Comparison of ENCODE assay signal across 1 cellular context in genomic region chr1:156665539-156665938, GRCh38.
TF ChIP-seq lines count a peak whose summit lies in the region.

No MANE protein-coding gene starts in this region.

TF ChIP-seq in GM12878, 131 proteins besides CTCF, POLR2A, EP300 and RAD21:
- TF ChIP-seq ZNF217 (IDR thresholded peaks at IDR 0.05) (no peak), PBX3 (IDR thresholded peaks at IDR 0.05; ENCODE audit: insufficient replicate concordance, low read depth, low read length) (no peak), YBX1 (IDR thresholded peaks at IDR 0.05) (no peak), TARDBP (IDR thresholded peaks at IDR 0.05; ENCODE audit: borderline replicate concordance) (no peak), SKIL (IDR thresholded peaks at IDR 0.05; ENCODE audit: low read depth, poor library complexity, severe bottlenecking) (no peak), E2F8 (IDR thresholded peaks at IDR 0.05; ENCODE audit: low read depth, partially characterized antibody) (no peak), HDAC6 (IDR thresholded peaks at IDR 0.05; ENCODE audit: unreplicated experiment) (no peak), IKZF1 (conservative IDR thresholded peaks at IDR 0.05) (no peak), MXI1 (IDR thresholded peaks at IDR 0.05; ENCODE audit: low read depth, low read length) (no peak), NR2C2 (IDR thresholded peaks at IDR 0.05; ENCODE audit: borderline replicate concordance, control insufficient read depth, insufficient read length, low read depth) (no peak), EGR1 (IDR thresholded peaks at IDR 0.05; ENCODE audit: borderline replicate concordance in 1 of 2, low read depth in 2 of 2, low read length in 2 of 2) (no peak), CREM (IDR thresholded peaks at IDR 0.05; ENCODE audit: low read depth) (no peak), SPI1 (IDR thresholded peaks at IDR 0.05; ENCODE audit: borderline replicate concordance, insufficient read depth, low read depth, low read length) (no peak), E4F1 (IDR thresholded peaks at IDR 0.05; ENCODE audit: borderline replicate concordance, partially characterized antibody) (no peak), RELB (IDR thresholded peaks at IDR 0.05; ENCODE audit: low read depth) (no peak), SMARCA5 (IDR thresholded peaks at IDR 0.05) (no peak)
TF ChIP-seq in GM12878: peak in this region for 0.
